9 cellular contexts compared by ENCODE assay signal in the genomic region with DNA sequence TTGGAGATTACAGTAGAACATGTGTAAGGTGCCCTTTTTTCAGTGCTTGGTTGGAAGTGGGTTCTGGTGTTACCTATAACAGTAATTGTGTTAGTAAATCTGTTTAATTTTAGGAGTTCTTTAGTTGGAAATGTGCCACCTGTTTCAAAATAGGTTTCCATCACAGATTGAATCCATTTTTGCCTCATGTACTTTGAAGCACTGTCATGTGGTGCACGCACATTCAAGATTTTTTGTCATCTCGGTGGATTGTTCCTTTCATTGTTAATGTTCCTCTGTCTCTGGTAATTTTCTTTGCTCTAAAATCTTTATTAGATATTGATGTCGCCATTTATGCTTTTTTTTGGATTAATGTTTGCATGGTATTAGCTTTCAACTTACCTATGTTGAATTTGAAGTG.
DNase-seq lines count a peak whose midpoint lies in the region; ATAC-seq and TF ChIP-seq lines count a peak whose summit lies in the region.
"Had no signal": no experiment of that assay in that cellular context is flagged by ENCODE, and none has a peak within 500 bp of the region (broad histone marks: within the 10 kb centered on the region; RNA-seq: fewer than 3 reads in every experiment).

No MANE protein-coding gene starts in this region.

- ATAC-seq in GM18867 (IDR thresholded peaks at IDR 0.05; ENCODE audit: unreplicated experiment) (no peak), HG03159 (IDR thresholded peaks at IDR 0.05; ENCODE audit: unreplicated experiment) (no peak)
- ATAC-seq: foreskin keratinocyte had no signal

- no peaks in the 10 kb centered on the region for H3K36me3 ChIP-seq in duodenal mucosa (ENCODE audit: control insufficient read depth in 1 of 2, insufficient read depth in 2 of 2, low read length in 2 of 2)
- H3K36me3 ChIP-seq in neutrophil, result no peaks in the 10 kb centered on the region

- DNase-seq in ELR (ENCODE audit: low read depth), result peak; percentile 9
- no peak for DNase-seq in NB4 (ENCODE audit: low read depth)
- DNase-seq in GF-D8 (lab: John Stamatoyannopoulos, UW), result no peak
- no peak for DNase-seq in activated gamma-delta T cell treated with Interleukin-2 at 50 U/mL for 16 hours

- H3K27me3 ChIP-seq in duodenal mucosa (ENCODE audit: control insufficient read depth in 1 of 2, insufficient read depth in 2 of 2, low read length in 2 of 2), result no peaks in the 10 kb centered on the region
- H3K27me3 ChIP-seq in neutrophil, result peaks cover 27% of the 10 kb centered on the region
- H3K27me3 ChIP-seq: foreskin keratinocyte had no signal

- H3K9me3 ChIP-seq in duodenal mucosa (ENCODE audit: control insufficient read depth in 1 of 2, low read length in 2 of 2) (no peaks in the 10 kb centered on the region), neutrophil (no peaks in the 10 kb centered on the region)

- no peak for TF ChIP-seq POLR2A in NB4 (IDR thresholded peaks at IDR 0.05; ENCODE audit: extremely low read depth, insufficient read length)

- H3K4me1 ChIP-seq in duodenal mucosa (ENCODE audit: control insufficient read depth in 1 of 2, insufficient read depth in 2 of 2, low read length in 2 of 2) (peaks cover 10 to 12% of the 10 kb centered on the region in 2 donors), neutrophil (ENCODE audit: control insufficient read depth in 1 of 2, insufficient read depth in 1 of 2, low read depth in 1 of 2, low read length in 1 of 2) (peaks cover 27 to 28% of the 10 kb centered on the region in 2 experiments)

- H3K27ac ChIP-seq in duodenal mucosa (ENCODE audit: low read depth, low read length), result no peak overlapping the region
- H3K27ac ChIP-seq in neutrophil, result peak overlapping the region; percentile 82

- H3K9ac ChIP-seq in duodenal mucosa (ENCODE audit: low read depth in 1 of 2, low read length in 2 of 2), result peak overlapping the region in 1 of 2 donors; percentile 82

- TF ChIP-seq CTCF in NB4 (IDR thresholded peaks at IDR 0.05; ENCODE audit: low read depth, low read length) (no peak), neutrophil (IDR thresholded peaks at IDR 0.05) (no peak)

- H3K4me3 ChIP-seq in NB4 (ENCODE audit: low read depth, low read length) (peak overlapping the region; percentile 97), duodenal mucosa (ENCODE audit: low read depth in 1 of 2, low read length in 2 of 2) (peak overlapping the region; percentile 79 to 82), neutrophil (ENCODE audit: low read depth in 1 of 2, low read length in 1 of 2) (peak overlapping the region in 1 of 2 experiments; percentile 82)
